ENCODE assay signal across 24 cellular contexts in the genomic region with DNA sequence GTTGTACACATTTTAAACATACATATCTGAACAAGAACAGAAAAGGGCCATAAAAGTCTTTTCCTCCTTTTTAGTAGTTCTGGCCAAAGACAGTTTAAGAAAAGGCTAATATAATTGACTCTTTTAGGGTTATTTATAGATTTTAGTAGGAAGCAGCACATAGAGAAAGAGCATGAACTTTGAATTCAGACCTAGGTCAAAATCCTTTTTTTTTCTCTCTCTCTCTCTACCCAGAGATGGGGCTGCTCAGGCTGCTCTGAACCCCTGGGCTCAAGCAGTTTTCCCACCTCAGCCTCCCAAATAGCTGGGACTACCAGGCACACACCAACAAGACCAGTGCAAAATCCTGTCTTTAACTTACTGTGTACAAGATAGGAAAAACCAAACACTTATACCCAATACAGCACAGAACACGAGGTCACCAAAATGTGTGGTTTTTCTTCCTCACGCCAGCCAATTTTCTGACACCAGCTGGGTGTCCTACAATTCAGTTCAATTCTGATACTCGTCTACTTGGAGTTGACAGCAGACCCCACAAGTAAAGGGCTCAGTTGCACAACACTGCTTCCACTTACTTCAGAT. TPM values are rescaled to one million over a fixed set of nuclear protein-coding genes. Genes with fewer than 3 reads are reported as not detected.
DNase-seq lines count a peak whose midpoint lies in the region; ATAC-seq, FAIRE-seq and TF ChIP-seq lines count a peak whose summit lies in the region.
"Had no signal": no experiment of that assay in that cellular context is flagged by ENCODE, and none has a peak within 500 bp of the region (broad histone marks: within the 10 kb centered on the region; RNA-seq: fewer than 3 reads in every experiment).

No MANE protein-coding gene starts in this region.

- WGBS in HepG2 (ENCODE audit: low lambda C conversion rate): 95% methylated on average over 3 of the region's 3 CpGs

- H3K27ac Mint-ChIP-seq in WTC11 (peak overlapping the region; percentile 19; the same call in 1 of the 2 replicates), nephron progenitor cell (peak overlapping the region; percentile 88)
- H3K27ac Mint-ChIP-seq: IgD-negative memory B cell had no signal

- H3K36me3 ChIP-seq in HepG2 (replicated peaks in 1 of 2; ENCODE audit: control insufficient read depth in 1 of 2, insufficient read depth in 2 of 2, low read length in 2 of 2) (peaks cover 12 to 43% of the 10 kb centered on the region in 2 experiments), breast epithelium (peaks cover 12% of the 10 kb centered on the region)
- H3K36me3 ChIP-seq: BE2C had no signal

- intact Hi-C loops in HepG2 (cut with micrococcal nuclease; ENCODE audit: unreplicated experiment) (no loop called here), breast epithelium (cut with DNase I; ENCODE audit: low total_unique reads) (no loop called here)

- H3K27ac ChIP-seq in HepG2 (ENCODE audit: extremely low read length, insufficient read depth, low read length): peak overlapping the region; percentile 48
- H3K27ac ChIP-seq in breast epithelium: no peak overlapping the region
- H3K27ac ChIP-seq: GM23248, HL-60 had no signal

- TF ChIP-seq CTCF in WTC11 (IDR thresholded peaks at IDR 0.05): no peak
- no peak for TF ChIP-seq CTCF in HepG2 (CRISPR knock-in tag; IDR thresholded peaks at IDR 0.05)
- TF ChIP-seq CTCF in nephron progenitor cell (IDR thresholded peaks at IDR 0.05): no peak
- no peak for TF ChIP-seq CTCF in breast epithelium (IDR thresholded peaks at IDR 0.05)

- H3K79me2 ChIP-seq in HepG2 (ENCODE audit: insufficient read depth, low read length): no peaks in the 10 kb centered on the region

- H3K4me3 ChIP-seq in HepG2 (replicated peaks in 1 of 3; ENCODE audit: insufficient read depth in 1 of 3, low read depth in 2 of 3, low read length in 3 of 3): no peak overlapping the region
- no peak overlapping the region for H3K4me3 ChIP-seq in breast epithelium
- H3K4me3 ChIP-seq: GM12878, GM23248, HAP-1 had no signal

- H3K9me3 ChIP-seq in HepG2 (ENCODE audit: low read length): no peaks in the 10 kb centered on the region
- no peaks in the 10 kb centered on the region for H3K9me3 ChIP-seq in breast epithelium
- H3K9me3 ChIP-seq: BE2C, HAP-1 had no signal

- H4K20me1 ChIP-seq in HepG2 (ENCODE audit: insufficient read depth, low read length): no peaks in the 10 kb centered on the region

- DNase-seq in WTC11 (ENCODE audit: low spot score): no peak
- no peak for DNase-seq in HepG2 (ENCODE audit: low spot score)
- DNase-seq in nephron progenitor cell: no peak
- DNase-seq in NCI-H2171 treated with DMSO at 0.1 percent for 48 hours (lab: John Stamatoyannopoulos, UW): no peak
- no peak for DNase-seq in breast epithelium (ENCODE audit: low spot score in 2 of 2)
- DNase-seq: ACHN; BE2C; C1 segment of cervical spinal cord; CD4-positive, CD25-positive, alpha-beta regulatory T cell; CD8-positive, alpha-beta memory T cell; COR-L47; DMS 273 treated with DMSO at 0.1 percent for 48 hours; DMS53; DND-41; EL; GM23248 had no signal

- in situ Hi-C loops in HepG2 (cut with HindIII; ENCODE audit: extremely low pct_ligation_motif_present, low pct_unique_long_range_greater_than_20kb): no loop called here

- no peak for FAIRE-seq in HepG2 (lab: Jason Lieb, UNC)
- FAIRE-seq: A204.1, GM12878, GM19239 had no signal

- CTCF ChIA-PET in WTC11 (lab: Charles Lee): no interaction called here
- CTCF ChIA-PET in HepG2 (lab: Yijun Ruan, JAX; ENCODE audit: low intra/inter-chr PET ratio, low total read pairs): no interaction called here

- no peak overlapping the region for H3K4me3 Mint-ChIP-seq in WTC11
- H3K4me3 Mint-ChIP-seq in nephron progenitor cell: no peak overlapping the region
- H3K4me3 Mint-ChIP-seq: CD8-positive, alpha-beta memory T cell; IgD-negative memory B cell had no signal

- TF ChIP-seq RAD21 in HepG2 (CRISPR knock-in tag; IDR thresholded peaks at IDR 0.05): no peak

- no peak overlapping the region for H3K4me2 ChIP-seq in HepG2 (ENCODE audit: low read depth, low read length)

- H2AFZ ChIP-seq in HepG2 (ENCODE audit: low read length): no peak overlapping the region
- H2AFZ ChIP-seq: GM23248 had no signal

- H3K4me1 ChIP-seq in HepG2 (ENCODE audit: insufficient read depth, low read length) (peaks cover 26% of the 10 kb centered on the region), breast epithelium (no peaks in the 10 kb centered on the region)
- H3K4me1 ChIP-seq: BE2C, HAP-1 had no signal

- no peak overlapping the region for H3K9ac ChIP-seq in HepG2 (ENCODE audit: insufficient read depth, low read depth, low read length)
- H3K9ac ChIP-seq: GM23248 had no signal

- no peak for ATAC-seq in WTC11
- ATAC-seq in HepG2: peak; percentile 15
- no peak for ATAC-seq in GM18520 (IDR thresholded peaks at IDR 0.05; ENCODE audit: unreplicated experiment)
- ATAC-seq: GM12878 had no signal

- H3K27me3 ChIP-seq in HepG2 (ENCODE audit: control insufficient read depth in 1 of 2, insufficient read depth in 2 of 2, low read length in 2 of 2) (no peaks in the 10 kb centered on the region), breast epithelium (no peaks in the 10 kb centered on the region)
- H3K27me3 ChIP-seq: BE2C had no signal

- TF ChIP-seq POLR2A in HepG2 (IDR thresholded peaks at IDR 0.05; ENCODE audit: insufficient read depth in 1 of 2, low read depth in 2 of 2, low read length in 2 of 2) (no peak), breast epithelium (IDR thresholded peaks at IDR 0.05) (no peak)

- H3K4me1 Mint-ChIP-seq in WTC11 (peaks cover 8% of the 10 kb centered on the region; the same call in 1 of the 2 replicates), nephron progenitor cell (peaks cover 20% of the 10 kb centered on the region)

- H3K27me3 Mint-ChIP-seq in WTC11 (ENCODE audit: low read depth) (no peaks in the 10 kb centered on the region), nephron progenitor cell (ENCODE audit: low read depth, poor library complexity) (no peaks in the 10 kb centered on the region)
- H3K27me3 Mint-ChIP-seq: CD4-positive, CD25-positive, alpha-beta regulatory T cell; CD8-positive, alpha-beta memory T cell; IgD-negative memory B cell had no signal

- POLR2A ChIA-PET in WTC11 (lab: Charles Lee): interaction anchor here (0.5 kb wide), 1 partner anchor 1478 kb away, joined by 3 read pairs; no protein-coding TSS in a partner anchor
- POLR2A ChIA-PET in HepG2 (lab: Yijun Ruan, JAX): no interaction called here

- H3K36me3 Mint-ChIP-seq in WTC11: peaks cover 12% of the 10 kb centered on the region
- H3K36me3 Mint-ChIP-seq in nephron progenitor cell (ENCODE audit: low read depth): peaks cover 45% of the 10 kb centered on the region

- no TSS peak for BruUV-seq in HepG2 (replicated peaks; lab: Mats Ljungman, UMichigan)

- H3K9me3 Mint-ChIP-seq in WTC11 (no peaks in the 10 kb centered on the region), nephron progenitor cell (no peaks in the 10 kb centered on the region)
- H3K9me3 Mint-ChIP-seq: CD4-positive, CD25-positive, alpha-beta regulatory T cell; CD8-positive, alpha-beta memory T cell; IgD-negative memory B cell had no signal

- TF ChIP-seq EP300 in HepG2 (IDR thresholded peaks at IDR 0.05; ENCODE audit: low read depth in 2 of 2, low read length in 2 of 2) (no peak), HepG2 (CRISPR knock-in tag; IDR thresholded peaks at IDR 0.05; ENCODE audit: borderline replicate concordance) (no peak)

RNA-seq across cellular contexts. Expression of a gene that starts 32.1 kb away (rescaled TPM):
- total RNA-seq in WTC11 (2021) (25.9 to 27.8 TPM (median 26.5 TPM) in 3 replicates), HepG2 (2016; rRNA removed; fragmentation: Illumina TruSeq; extraction: Trizol) (66.7 and 88.4 TPM in 2 replicates), breast epithelium (100 to 1,000 TPM in 1 of 3 donors, 10 to 100 TPM in 2; 82.9 to 114 (median 87.1) TPM)
- 41.6 and 47.7 TPM in 2 replicates for total RNA-seq in HepG2 (2016; cell fraction: cytosol; rRNA removed; fragmentation: Illumina TruSeq; extraction: Trizol; ENCODE audit: low read depth)
- 65.1 and 91.1 TPM in 2 replicates for total RNA-seq in HepG2 (2016; cell fraction: insoluble cytoplasmic fraction; rRNA removed; fragmentation: Illumina TruSeq; extraction: Trizol)
- total RNA-seq in HepG2 (2016; cell fraction: membrane; rRNA removed; fragmentation: Illumina TruSeq; extraction: Trizol): 112 and 119 TPM in 2 replicates
- 68.6 and 77.0 TPM in 2 replicates for total RNA-seq in HepG2 (2016; cell fraction: nucleus; rRNA removed; fragmentation: Illumina TruSeq; extraction: Trizol)
- polyA plus RNA-seq in HepG2 (2011; rRNA removed): 58.1 and 87.3 TPM in 2 replicates
- 57.8 and 60.2 TPM in 2 replicates for polyA plus RNA-seq in HepG2 (2011; cell fraction: cytosol; rRNA removed)
- 28.1 and 29.3 TPM in 2 replicates for polyA plus RNA-seq in HepG2 (2011; cell fraction: nucleus; rRNA removed)
- polyA plus RNA-seq in HepG2 (2012): 66.0 and 89.9 TPM in 2 replicates
- polyA plus RNA-seq in HepG2 (2016; cell fraction: cytosol; fragmentation: Illumina TruSeq; extraction: Trizol; ENCODE audit: low read depth): 50.1 and 55.2 TPM in 2 replicates
- 64.2 and 67.3 TPM in 2 replicates for polyA plus RNA-seq in HepG2 (2016; cell fraction: insoluble cytoplasmic fraction; fragmentation: Illumina TruSeq; extraction: Trizol; ENCODE audit: low read depth)
- 86.7 and 93.1 TPM in 2 replicates for polyA plus RNA-seq in HepG2 (2016; cell fraction: membrane; fragmentation: Illumina TruSeq; extraction: Trizol; ENCODE audit: low read depth)
- 97.5 and 99.1 TPM in 2 replicates for polyA plus RNA-seq in HepG2 (2016; cell fraction: nucleus; fragmentation: Illumina TruSeq; extraction: Trizol; ENCODE audit: insufficient read depth, low read depth)
- polyA minus RNA-seq in HepG2 (2011; rRNA and poly(A)+ RNA removed; ENCODE audit: low replicate concordance): 8.7 and 20.3 TPM in 2 replicates
- polyA minus RNA-seq in HepG2 (2011; cell fraction: cytosol; rRNA and poly(A)+ RNA removed): 55.7 and 61.4 TPM in 2 replicates
- polyA minus RNA-seq in HepG2 (2011; cell fraction: nucleus; rRNA and poly(A)+ RNA removed): 43.9 and 44.5 TPM in 2 replicates

RNA-seq across cellular contexts. Expression of a gene that starts 32.2 kb away (rescaled TPM):
- 26.9 to 30.2 TPM (median 30.0 TPM) in 3 replicates for total RNA-seq in WTC11 (2021)
- 40.1 and 48.2 TPM in 2 replicates for total RNA-seq in HepG2 (2016; rRNA removed; fragmentation: Illumina TruSeq; extraction: Trizol)
- total RNA-seq in HepG2 (2016; cell fraction: cytosol; rRNA removed; fragmentation: Illumina TruSeq; extraction: Trizol; ENCODE audit: low read depth): 18.6 and 20.9 TPM in 2 replicates
- total RNA-seq in HepG2 (2016; cell fraction: insoluble cytoplasmic fraction; rRNA removed; fragmentation: Illumina TruSeq; extraction: Trizol): 39.7 and 47.9 TPM in 2 replicates
- total RNA-seq in HepG2 (2016; cell fraction: membrane; rRNA removed; fragmentation: Illumina TruSeq; extraction: Trizol): 16.2 and 19.4 TPM in 2 replicates
- total RNA-seq in HepG2 (2016; cell fraction: nucleus; rRNA removed; fragmentation: Illumina TruSeq; extraction: Trizol): 50.6 and 51.0 TPM in 2 replicates
- 29.8 and 41.8 TPM in 2 replicates for polyA plus RNA-seq in HepG2 (2011; rRNA removed)
- 18.7 and 24.1 TPM in 2 replicates for polyA plus RNA-seq in HepG2 (2011; cell fraction: cytosol; rRNA removed)
- 39.0 and 45.7 TPM in 2 replicates for polyA plus RNA-seq in HepG2 (2011; cell fraction: nucleus; rRNA removed)
- 17.3 and 25.5 TPM in 2 replicates for polyA plus RNA-seq in HepG2 (2012)
- polyA plus RNA-seq in HepG2 (2016; cell fraction: cytosol; fragmentation: Illumina TruSeq; extraction: Trizol; ENCODE audit: low read depth): 2.6 and 3.1 TPM in 2 replicates
- polyA plus RNA-seq in HepG2 (2016; cell fraction: insoluble cytoplasmic fraction; fragmentation: Illumina TruSeq; extraction: Trizol; ENCODE audit: low read depth): 30.8 and 33.3 TPM in 2 replicates
- polyA plus RNA-seq in HepG2 (2016; cell fraction: membrane; fragmentation: Illumina TruSeq; extraction: Trizol; ENCODE audit: low read depth): 4.5 and 6.2 TPM in 2 replicates
- polyA plus RNA-seq in HepG2 (2016; cell fraction: nucleus; fragmentation: Illumina TruSeq; extraction: Trizol; ENCODE audit: insufficient read depth, low read depth): 31.5 and 34.2 TPM in 2 replicates
- 29.9 and 45.1 TPM in 2 replicates for polyA minus RNA-seq in HepG2 (2011; rRNA and poly(A)+ RNA removed; ENCODE audit: low replicate concordance)
- 24.9 and 29.2 TPM in 2 replicates for polyA minus RNA-seq in HepG2 (2011; cell fraction: cytosol; rRNA and poly(A)+ RNA removed)
- polyA minus RNA-seq in HepG2 (2011; cell fraction: nucleus; rRNA and poly(A)+ RNA removed): 147 and 189 TPM in 2 replicates
- 10 to 100 TPM; 22.0 to 37.9 (median 22.7) TPM for total RNA-seq in breast epithelium

RNA-seq across cellular contexts. Expression of a gene that starts 40.8 kb away (rescaled TPM):
- total RNA-seq in WTC11 (2021) (2.2 to 3.1 TPM (median 2.8 TPM) in 3 replicates), HepG2 (2016; rRNA removed; fragmentation: Illumina TruSeq; extraction: Trizol) (2.4 and 3.3 TPM in 2 replicates), breast epithelium (10 to 100 TPM in 1 of 3 donors, 1 to 10 TPM in 2; 3.2 to 11.3 (median 4.9) TPM)
- total RNA-seq in HepG2 (2016; cell fraction: cytosol; rRNA removed; fragmentation: Illumina TruSeq; extraction: Trizol; ENCODE audit: low read depth): 0.26 and 0.30 TPM in 2 replicates
- total RNA-seq in HepG2 (2016; cell fraction: insoluble cytoplasmic fraction; rRNA removed; fragmentation: Illumina TruSeq; extraction: Trizol): 2.3 and 3.9 TPM in 2 replicates
- total RNA-seq in HepG2 (2016; cell fraction: membrane; rRNA removed; fragmentation: Illumina TruSeq; extraction: Trizol): 0.90 TPM in 2 replicates
- 7.8 and 8.3 TPM in 2 replicates for total RNA-seq in HepG2 (2016; cell fraction: nucleus; rRNA removed; fragmentation: Illumina TruSeq; extraction: Trizol)
- polyA plus RNA-seq in HepG2 (2011; rRNA removed): 3.9 and 4.1 TPM in 2 replicates
- 1.8 and 1.9 TPM in 2 replicates for polyA plus RNA-seq in HepG2 (2011; cell fraction: cytosol; rRNA removed)
- 9.3 and 9.9 TPM in 2 replicates for polyA plus RNA-seq in HepG2 (2011; cell fraction: nucleus; rRNA removed)
- 1.5 and 2.0 TPM in 2 replicates for polyA plus RNA-seq in HepG2 (2012)
- 0.18 and 0.23 TPM in 2 replicates for polyA plus RNA-seq in HepG2 (2016; cell fraction: cytosol; fragmentation: Illumina TruSeq; extraction: Trizol; ENCODE audit: low read depth)
- polyA plus RNA-seq in HepG2 (2016; cell fraction: insoluble cytoplasmic fraction; fragmentation: Illumina TruSeq; extraction: Trizol; ENCODE audit: low read depth): 1.1 and 1.3 TPM in 2 replicates
- 0.39 and 0.63 TPM in 2 replicates for polyA plus RNA-seq in HepG2 (2016; cell fraction: membrane; fragmentation: Illumina TruSeq; extraction: Trizol; ENCODE audit: low read depth)
- polyA plus RNA-seq in HepG2 (2016; cell fraction: nucleus; fragmentation: Illumina TruSeq; extraction: Trizol; ENCODE audit: insufficient read depth, low read depth): 10.6 and 15.2 TPM in 2 replicates
- 13.0 and 16.6 TPM in 2 replicates for polyA minus RNA-seq in HepG2 (2011; rRNA and poly(A)+ RNA removed; ENCODE audit: low replicate concordance)
- polyA minus RNA-seq in HepG2 (2011; cell fraction: cytosol; rRNA and poly(A)+ RNA removed): 0.69 and 1.2 TPM in 2 replicates
- polyA minus RNA-seq in HepG2 (2011; cell fraction: nucleus; rRNA and poly(A)+ RNA removed): 19.1 and 22.1 TPM in 2 replicates
- total RNA-seq: G401 had no signal
- polyA plus RNA-seq: CD4-positive, CD25-positive, alpha-beta regulatory T cell; CD8-positive, alpha-beta memory T cell had no signal

RNA-seq across cellular contexts. Expression of a gene that starts 51.3 kb away (rescaled TPM):
- 8.7 to 10.2 TPM (median 9.6 TPM) in 3 replicates for total RNA-seq in WTC11 (2021)
- 10.7 and 15.5 TPM in 2 replicates for total RNA-seq in HepG2 (2016; rRNA removed; fragmentation: Illumina TruSeq; extraction: Trizol)
- 2.9 and 3.9 TPM in 2 replicates for total RNA-seq in HepG2 (2016; cell fraction: cytosol; rRNA removed; fragmentation: Illumina TruSeq; extraction: Trizol; ENCODE audit: low read depth)
- 11.3 and 16.1 TPM in 2 replicates for total RNA-seq in HepG2 (2016; cell fraction: insoluble cytoplasmic fraction; rRNA removed; fragmentation: Illumina TruSeq; extraction: Trizol)
- total RNA-seq in HepG2 (2016; cell fraction: membrane; rRNA removed; fragmentation: Illumina TruSeq; extraction: Trizol): 5.9 and 6.0 TPM in 2 replicates
- 3.0 and 4.8 TPM in 2 replicates for total RNA-seq in HepG2 (2016; cell fraction: nucleus; rRNA removed; fragmentation: Illumina TruSeq; extraction: Trizol)
- 1.1 and 1.7 TPM in 2 replicates for polyA plus RNA-seq in HepG2 (2011; rRNA removed)
- 0.86 and 1.00 TPM in 2 replicates for polyA plus RNA-seq in HepG2 (2011; cell fraction: cytosol; rRNA removed)
- polyA plus RNA-seq in HepG2 (2011; cell fraction: nucleus; rRNA removed): 0.16 and 0.29 TPM in 2 replicates
- 2.6 and 3.1 TPM in 2 replicates for polyA plus RNA-seq in HepG2 (2012)
- polyA plus RNA-seq in HepG2 (2016; cell fraction: cytosol; fragmentation: Illumina TruSeq; extraction: Trizol; ENCODE audit: low read depth): 2.3 and 2.8 TPM in 2 replicates
- 18.6 and 20.3 TPM in 2 replicates for polyA plus RNA-seq in HepG2 (2016; cell fraction: insoluble cytoplasmic fraction; fragmentation: Illumina TruSeq; extraction: Trizol; ENCODE audit: low read depth)
- 5.1 and 5.8 TPM in 2 replicates for polyA plus RNA-seq in HepG2 (2016; cell fraction: membrane; fragmentation: Illumina TruSeq; extraction: Trizol; ENCODE audit: low read depth)
- 8.8 and 10.1 TPM in 2 replicates for polyA plus RNA-seq in HepG2 (2016; cell fraction: nucleus; fragmentation: Illumina TruSeq; extraction: Trizol; ENCODE audit: insufficient read depth, low read depth)
- 0.32 and 7.6 TPM in 2 replicates for polyA minus RNA-seq in HepG2 (2011; rRNA and poly(A)+ RNA removed; ENCODE audit: low replicate concordance)
- polyA minus RNA-seq in HepG2 (2011; cell fraction: cytosol; rRNA and poly(A)+ RNA removed): 1.1 and 1.8 TPM in 2 replicates
- 0.39 TPM in 1 of 2 replicates, not detected in the other for polyA minus RNA-seq in HepG2 (2011; cell fraction: nucleus; rRNA and poly(A)+ RNA removed)
- total RNA-seq in breast epithelium: 1 to 10 TPM; 1.2 to 5.1 (median 2.0) TPM
